ENCODE assay signal across 1 cellular context in the genomic region with DNA sequence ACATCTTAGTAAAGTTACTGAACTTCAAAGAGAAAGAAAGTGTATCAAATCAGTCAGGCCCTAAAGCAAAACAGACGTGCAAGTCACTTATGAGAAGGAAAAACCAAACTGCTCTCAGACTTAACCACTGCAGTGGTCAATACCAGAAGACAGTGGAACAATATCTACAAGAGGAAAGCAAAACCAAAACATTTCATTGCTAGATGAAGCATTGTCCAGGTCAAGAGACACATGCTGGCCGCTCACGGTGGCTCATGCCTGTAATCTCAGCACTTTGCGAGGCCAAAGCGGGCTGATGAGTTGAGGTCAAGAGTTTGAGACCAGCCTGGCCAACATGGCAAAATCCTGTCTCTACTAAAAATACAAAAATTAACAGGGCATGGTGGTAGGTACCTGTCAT.
A peak's percentile ranks its signal among the peaks of the same experiment; 100 is the strongest.
TF ChIP-seq lines count a peak whose summit lies in the region.

No MANE protein-coding gene starts in this region.

TF ChIP-seq in GM12878, 131 proteins besides CTCF, POLR2A, EP300 and RAD21 (continued from another document):
- no peak for TF ChIP-seq PKNOX1 (IDR thresholded peaks at IDR 0.05)
- peak; percentile 13 to 57; a peak in 1 of 4 replicates for TF ChIP-seq BHLHE40 (IDR thresholded peaks at IDR 0.05; ENCODE audit: borderline replicate concordance in 1 of 2, low read depth in 2 of 2, low read length in 1 of 2)
- TF ChIP-seq ZBED1 (IDR thresholded peaks at IDR 0.05; ENCODE audit: borderline replicate concordance): no peak
- no peak for TF ChIP-seq TARDBP (IDR thresholded peaks at IDR 0.05; ENCODE audit: borderline replicate concordance)
- TF ChIP-seq ATF7 (IDR thresholded peaks at IDR 0.05; ENCODE audit: low read depth): no peak
- no peak for TF ChIP-seq POLR2AphosphoS2 (IDR thresholded peaks at IDR 0.05; ENCODE audit: low read depth, low read length)
- TF ChIP-seq CHD4 (IDR thresholded peaks at IDR 0.05): no peak
- no peak for TF ChIP-seq CEBPB (IDR thresholded peaks at IDR 0.05; ENCODE audit: borderline replicate concordance in 1 of 2, low read depth in 2 of 2, low read length in 2 of 2)
- TF ChIP-seq, protein P1, sequence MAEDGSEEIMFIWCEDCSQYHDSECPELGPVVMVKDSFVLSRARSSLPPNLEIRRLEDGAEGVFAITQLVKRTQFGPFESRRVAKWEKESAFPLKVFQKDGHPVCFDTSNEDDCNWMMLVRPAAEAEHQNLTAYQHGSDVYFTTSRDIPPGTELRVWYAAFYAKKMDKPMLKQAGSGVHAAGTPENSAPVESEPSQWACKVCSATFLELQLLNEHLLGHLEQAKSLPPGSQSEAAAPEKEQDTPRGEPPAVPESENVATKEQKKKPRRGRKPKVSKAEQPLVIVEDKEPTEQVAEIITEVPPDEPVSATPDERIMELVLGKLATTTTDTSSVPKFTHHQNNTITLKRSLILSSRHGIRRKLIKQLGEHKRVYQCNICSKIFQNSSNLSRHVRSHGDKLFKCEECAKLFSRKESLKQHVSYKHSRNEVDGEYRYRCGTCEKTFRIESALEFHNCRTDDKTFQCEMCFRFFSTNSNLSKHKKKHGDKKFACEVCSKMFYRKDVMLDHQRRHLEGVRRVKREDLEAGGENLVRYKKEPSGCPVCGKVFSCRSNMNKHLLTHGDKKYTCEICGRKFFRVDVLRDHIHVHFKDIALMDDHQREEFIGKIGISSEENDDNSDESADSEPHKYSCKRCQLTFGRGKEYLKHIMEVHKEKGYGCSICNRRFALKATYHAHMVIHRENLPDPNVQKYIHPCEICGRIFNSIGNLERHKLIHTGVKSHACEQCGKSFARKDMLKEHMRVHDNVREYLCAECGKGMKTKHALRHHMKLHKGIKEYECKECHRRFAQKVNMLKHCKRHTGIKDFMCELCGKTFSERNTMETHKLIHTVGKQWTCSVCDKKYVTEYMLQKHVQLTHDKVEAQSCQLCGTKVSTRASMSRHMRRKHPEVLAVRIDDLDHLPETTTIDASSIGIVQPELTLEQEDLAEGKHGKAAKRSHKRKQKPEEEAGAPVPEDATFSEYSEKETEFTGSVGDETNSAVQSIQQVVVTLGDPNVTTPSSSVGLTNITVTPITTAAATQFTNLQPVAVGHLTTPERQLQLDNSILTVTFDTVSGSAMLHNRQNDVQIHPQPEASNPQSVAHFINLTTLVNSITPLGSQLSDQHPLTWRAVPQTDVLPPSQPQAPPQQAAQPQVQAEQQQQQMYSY (CRISPR knock-in tag; IDR thresholded peaks at IDR 0.05): no peak
- no peak for TF ChIP-seq ETV6 (conservative IDR thresholded peaks at IDR 0.05 in 1 of 2, IDR thresholded peaks at IDR 0.05 in 1 of 2; ENCODE audit: borderline replicate concordance in 1 of 2, low read depth in 1 of 2)
- no peak for TF ChIP-seq SMC3 (IDR thresholded peaks at IDR 0.05; ENCODE audit: borderline replicate concordance, low read length)
- TF ChIP-seq PAX8 (IDR thresholded peaks at IDR 0.05): no peak
- no peak for TF ChIP-seq SMAD5 (IDR thresholded peaks at IDR 0.05; ENCODE audit: low read depth)
- TF ChIP-seq ZNF24 (IDR thresholded peaks at IDR 0.05): no peak
